In genomic region chr22:25990940-25991339, GRCh38 we compare ENCODE assay signal across 8 cellular contexts.
"Had no signal": no experiment of that assay in that cellular context is flagged by ENCODE, and none has a peak within 500 bp of the region (broad histone marks: within the 10 kb centered on the region; RNA-seq: fewer than 3 reads in every experiment).

No MANE protein-coding gene starts in this region.

- DNase-seq: GDM1, GF-D8 had no signal

- H3K4me3 ChIP-seq: GM12878 had no signal

- FAIRE-seq: G401.6, GM12878, GM12891, GM12892, GM18507, GM19239 had no signal

- ATAC-seq: GM12878 had no signal
